In genomic region chr1:212558665-212559480, GRCh38 we compare ENCODE assay signal across 1 cellular context.
A peak's percentile ranks its signal among the peaks of the same experiment; 100 is the strongest.
TF ChIP-seq lines count a peak whose summit lies in the region.

No MANE protein-coding gene starts in this region.

TF ChIP-seq in K562, 482 proteins besides CTCF, POLR2A, EP300 and RAD21 (continued from another document and continues in another):
- peak; percentile 92 to 98 for TF ChIP-seq RCOR1 (IDR thresholded peaks at IDR 0.05; ENCODE audit: borderline replicate concordance in 1 of 2, low read depth in 2 of 2, low read length in 2 of 2)
- TF ChIP-seq CAMTA2 (CRISPR knock-in tag; conservative IDR thresholded peaks at IDR 0.05), result no peak
- TF ChIP-seq SMAD4 (CRISPR knock-in tag; conservative IDR thresholded peaks at IDR 0.05), result peak; percentile 91
- no peak for TF ChIP-seq NR1H2 (CRISPR knock-in tag; IDR thresholded peaks at IDR 0.05)
- no peak for TF ChIP-seq CHD7 (IDR thresholded peaks at IDR 0.05; ENCODE audit: low read depth, low read length)
- TF ChIP-seq BRD4 (IDR thresholded peaks at IDR 0.05), result peak; percentile 52
- no peak for TF ChIP-seq TAF15 (IDR thresholded peaks at IDR 0.05; ENCODE audit: low read depth, low read length)
- TF ChIP-seq POLR2H (tag; IDR thresholded peaks at IDR 0.05; ENCODE audit: low read depth), result no peak
- TF ChIP-seq LARP7 (IDR thresholded peaks at IDR 0.05), result no peak
- TF ChIP-seq MTA3 (IDR thresholded peaks at IDR 0.05; ENCODE audit: borderline replicate concordance), result peak; percentile 62
- peak; percentile 90 for TF ChIP-seq C11orf30 (IDR thresholded peaks at IDR 0.05; ENCODE audit: low read depth)
- TF ChIP-seq ATF6 (CRISPR knock-in tag; IDR thresholded peaks at IDR 0.05), result no peak
- no peak for TF ChIP-seq FUS (optimal IDR thresholded peaks at IDR 0.05; ENCODE audit: low read depth, low read length)
- peak; percentile 62 for TF ChIP-seq DACH1 (IDR thresholded peaks at IDR 0.05; ENCODE audit: partially characterized antibody)
- no peak for TF ChIP-seq SRSF9 (IDR thresholded peaks at IDR 0.05; ENCODE audit: borderline replicate concordance, low read depth, low read length)
- no peak for TF ChIP-seq NFE2L1 (tag; IDR thresholded peaks at IDR 0.05; ENCODE audit: borderline replicate concordance, low read depth)
- TF ChIP-seq STAT6 (CRISPR knock-in tag; IDR thresholded peaks at IDR 0.05), result peak; percentile 30; the same call in 1 of the 2 replicates
- TF ChIP-seq HNRNPH1 (optimal IDR thresholded peaks at IDR 0.05; ENCODE audit: low read depth, low read length), result no peak
- TF ChIP-seq NFIX (CRISPR knock-in tag; IDR thresholded peaks at IDR 0.05; ENCODE audit: low read depth), result no peak
- no peak for TF ChIP-seq XRCC4 (IDR thresholded peaks at IDR 0.05; ENCODE audit: extremely low read depth, insufficient read depth, insufficient read length)
- TF ChIP-seq E2F4 (CRISPR knock-in tag; IDR thresholded peaks at IDR 0.05; ENCODE audit: low read depth), result no peak
- peak; percentile 45 for TF ChIP-seq ZNF583 (CRISPR knock-in tag; IDR thresholded peaks at IDR 0.05)
- peak; percentile 38; the same call in 1 of the 2 replicates for TF ChIP-seq MAFG (tag; conservative IDR thresholded peaks at IDR 0.05)
- no peak for TF ChIP-seq HIVEP1 (CRISPR knock-in tag; IDR thresholded peaks at IDR 0.05)
- TF ChIP-seq JUND (IDR thresholded peaks at IDR 0.05; ENCODE audit: borderline replicate concordance, low read depth, low read length), result peak; percentile 100
- TF ChIP-seq JUND (tag; IDR thresholded peaks at IDR 0.05; ENCODE audit: borderline replicate concordance, low read depth, low read length), result peak; percentile 100
- TF ChIP-seq ZNF212 (CRISPR knock-in tag; IDR thresholded peaks at IDR 0.05), result no peak
- peak; percentile 90 for TF ChIP-seq FIP1L1 (IDR thresholded peaks at IDR 0.05; ENCODE audit: low read depth, low read length, poor library complexity, severe bottlenecking)
- no peak for TF ChIP-seq ZNF23 (CRISPR knock-in tag; IDR thresholded peaks at IDR 0.05)
- peak; percentile 57; the same call in 1 of the 2 replicates for TF ChIP-seq SMARCA4 (IDR thresholded peaks at IDR 0.05)
- no peak for TF ChIP-seq MYNN (IDR thresholded peaks at IDR 0.05)
- no peak for TF ChIP-seq MYNN (CRISPR knock-in tag; IDR thresholded peaks at IDR 0.05)
- peak; percentile 44; the same call in 1 of the 2 replicates for TF ChIP-seq ZBTB33 (CRISPR knock-in tag; IDR thresholded peaks at IDR 0.05)
- peak; percentile 74 for TF ChIP-seq NEUROD1 (IDR thresholded peaks at IDR 0.05; ENCODE audit: borderline replicate concordance, low read depth, low read length, partially characterized antibody)
- TF ChIP-seq ZNF76 (CRISPR knock-in tag; IDR thresholded peaks at IDR 0.05; ENCODE audit: borderline replicate concordance), result no peak; the same call in 1 of the 2 replicates
- TF ChIP-seq CBX1 (IDR thresholded peaks at IDR 0.05; ENCODE audit: low read depth), result peak; percentile 98
- 0 out of 2 replicates have a peak, but pooled peaks have one; percentile 12 for TF ChIP-seq ZBTB9 (CRISPR knock-in tag; IDR thresholded peaks at IDR 0.05)
- TF ChIP-seq ZNF282 (CRISPR knock-in tag; IDR thresholded peaks at IDR 0.05), result no peak
- no peak for TF ChIP-seq ZNF785 (CRISPR knock-in tag; IDR thresholded peaks at IDR 0.05)
- no peak for TF ChIP-seq BRF2 (IDR thresholded peaks at IDR 0.05; ENCODE audit: borderline replicate concordance, insufficient read depth, insufficient read length)
- peak; percentile 94 for TF ChIP-seq KLF1 (tag; IDR thresholded peaks at IDR 0.05)
- TF ChIP-seq SREBF1 (IDR thresholded peaks at IDR 0.05; ENCODE audit: borderline replicate concordance, low read depth, low read length), result no peak
